In the genomic region with DNA sequence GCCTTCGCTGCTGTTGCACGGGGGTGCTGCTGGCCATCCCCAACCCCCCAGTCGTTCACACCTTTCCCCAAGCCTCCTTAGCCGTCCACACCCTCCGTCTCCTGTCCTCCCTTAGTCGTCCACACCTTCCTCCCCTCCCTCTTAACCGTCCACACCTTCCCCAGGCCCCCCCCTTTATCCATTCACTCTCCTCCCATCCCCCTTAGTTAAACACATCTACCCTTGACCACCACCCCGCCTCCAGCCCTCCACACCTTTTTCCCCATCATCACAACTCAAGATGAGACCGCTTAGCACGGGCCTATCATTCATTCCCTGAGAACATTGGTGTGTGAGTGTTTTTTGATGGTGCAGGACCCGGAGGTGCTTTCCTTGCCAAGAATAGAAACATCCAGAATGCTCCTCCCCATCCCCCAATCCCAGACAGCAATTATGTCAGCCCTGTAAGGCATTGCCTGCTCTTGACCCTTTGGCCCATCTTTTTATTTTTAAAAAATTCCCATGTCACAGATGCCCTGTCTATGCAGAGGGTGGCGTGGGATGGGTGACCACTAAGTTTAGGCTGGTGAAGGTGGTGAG, we compare ENCODE assay signal across 8 cellular contexts. TPM values are rescaled to one million over a fixed set of nuclear protein-coding genes. Genes with fewer than 3 reads are reported as not detected.
DNase-seq lines count a peak whose midpoint lies in the region; ATAC-seq and TF ChIP-seq lines count a peak whose summit lies in the region.

No MANE protein-coding gene starts in this region.

- H3K79me1 ChIP-seq in mesenchymal stem cell (replicated peaks; ENCODE audit: low read length, poor library complexity, severe bottlenecking), result peaks cover 6% of the 10 kb centered on the region

- peak overlapping the region; percentile 87 for H3K9ac ChIP-seq in mesenchymal stem cell (ENCODE audit: low read length)

- H3K4me3 ChIP-seq in CD8-positive, alpha-beta T cell (ENCODE audit: low read depth, low read length), result peak overlapping the region; percentile 64
- H3K4me3 ChIP-seq in LNCaP clone FGC (ENCODE audit: low read depth, low read length) (peak overlapping the region; percentile 77), mesenchymal stem cell (ENCODE audit: insufficient read depth in 1 of 2, low read depth in 1 of 2, low read length in 2 of 2) (peak overlapping the region; percentile 89 to 96), upper lobe of left lung (peak overlapping the region; percentile 34 to 93 (median 76))

- no peak for DNase-seq in CD8-positive, alpha-beta T cell
- DNase-seq in LNCaP clone FGC (ENCODE audit: low read depth) (no peak), cerebellar cortex (ENCODE audit: low spot score) (peak; percentile 30), mesenchymal stem cell (no peak), upper lobe of left lung (peak in 1 of 2 donors; percentile 25), A172 (ENCODE audit: low spot score) (no peak)

- CTCF ChIA-PET in CD8-positive, alpha-beta T cell (lab: Charles Lee), result interaction anchor here (1.0 to 1.8 kb wide), 2 partner anchors 56 to 59 kb away, joined by 4 to 8 read pairs; no protein-coding TSS in a partner anchor

- TF ChIP-seq POLR2A in upper lobe of left lung (IDR thresholded peaks at IDR 0.05), result no peak

- ATAC-seq in CD8-positive, alpha-beta T cell, result no peak
- no peak for ATAC-seq in upper lobe of left lung (ENCODE audit: low FRiP score in 2 of 2)
- ATAC-seq in HG03354 (IDR thresholded peaks at IDR 0.05; ENCODE audit: poor library complexity, severe bottlenecking, unreplicated experiment), result no peak
- ATAC-seq in HG03196 (IDR thresholded peaks at IDR 0.05; ENCODE audit: unreplicated experiment), result no peak

- no peaks in the 10 kb centered on the region for H3K27me3 Mint-ChIP-seq in CD8-positive, alpha-beta T cell (ENCODE audit: low read depth)

- H3K36me3 Mint-ChIP-seq in CD8-positive, alpha-beta T cell, result peaks cover 17% of the 10 kb centered on the region

- H4K8ac ChIP-seq in mesenchymal stem cell (ENCODE audit: low read length), result peak overlapping the region; percentile 50

- H3K23ac ChIP-seq in mesenchymal stem cell (ENCODE audit: low read length in 2 of 2), result peak overlapping the region; percentile 2 to 85

- no peaks in the 10 kb centered on the region for H3K27me3 ChIP-seq in CD8-positive, alpha-beta T cell (ENCODE audit: insufficient read depth, low read length)
- H3K27me3 ChIP-seq in mesenchymal stem cell (ENCODE audit: control insufficient read depth in 1 of 2, insufficient read depth in 1 of 2, low read length in 2 of 2), result no peaks in the 10 kb centered on the region
- no peaks in the 10 kb centered on the region for H3K27me3 ChIP-seq in upper lobe of left lung

- peak overlapping the region; percentile 80 for H3K27ac Mint-ChIP-seq in CD8-positive, alpha-beta T cell

- H3K4ac ChIP-seq in mesenchymal stem cell (ENCODE audit: low read depth in 1 of 2, low read length in 2 of 2), result peak overlapping the region in 1 of 2 experiments; percentile 64

- no peak overlapping the region for H2AFZ ChIP-seq in mesenchymal stem cell (ENCODE audit: low read depth, low read length)

- H2AK5ac ChIP-seq in mesenchymal stem cell (ENCODE audit: low read length, severe bottlenecking), result no peak overlapping the region

- intact Hi-C loops in CD8-positive, alpha-beta T cell (cut with DNase I, micrococcal nuclease), result loop anchor here (2.0 to 10.0 kb wide), 5 partner anchors 43 to 1540 kb away; partner anchors contain the start of genes ADCY7 (in 1 of the 2) and N4BP1 (in 1 of the 2)

- H3K4me1 Mint-ChIP-seq in CD8-positive, alpha-beta T cell (ENCODE audit: low read depth), result peaks cover 50% of the 10 kb centered on the region

- H2BK12ac ChIP-seq in mesenchymal stem cell (ENCODE audit: low read length in 2 of 2), result peak overlapping the region in 1 of 2 experiments; percentile 17

- no peak for TF ChIP-seq CTCF in CD8-positive, alpha-beta T cell (IDR thresholded peaks at IDR 0.05)
- TF ChIP-seq CTCF in LNCaP clone FGC (IDR thresholded peaks at IDR 0.05; ENCODE audit: control insufficient read depth, extremely low read depth, insufficient read depth), result no peak
- no peak for TF ChIP-seq CTCF in upper lobe of left lung (IDR thresholded peaks at IDR 0.05)

- peaks cover 54% of the 10 kb centered on the region for H3K4me1 ChIP-seq in CD8-positive, alpha-beta T cell (ENCODE audit: insufficient read depth, low read length)
- H3K4me1 ChIP-seq in mesenchymal stem cell (ENCODE audit: control insufficient read depth, insufficient read depth, low read depth, low read length) (peaks cover 10% of the 10 kb centered on the region), upper lobe of left lung (peaks cover 21 to 40% (median 28%) of the 10 kb centered on the region in 4 donors)

- H3K9me3 ChIP-seq in CD8-positive, alpha-beta T cell (ENCODE audit: low read length), result no peaks in the 10 kb centered on the region
- no peaks in the 10 kb centered on the region for H3K9me3 ChIP-seq in mesenchymal stem cell (ENCODE audit: control insufficient read depth, low read length)
- no peaks in the 10 kb centered on the region for H3K9me3 ChIP-seq in upper lobe of left lung

- TF ChIP-seq EP300 in upper lobe of left lung (IDR thresholded peaks at IDR 0.05), result no peak

- no peaks in the 10 kb centered on the region for H3K36me3 ChIP-seq in CD8-positive, alpha-beta T cell (ENCODE audit: insufficient read depth, low read length)
- H3K36me3 ChIP-seq in mesenchymal stem cell (ENCODE audit: control insufficient read depth in 1 of 2, insufficient read depth in 2 of 2, low read depth in 1 of 2, low read length in 2 of 2) (no peaks in the 10 kb centered on the region), upper lobe of left lung (no peaks in the 10 kb centered on the region)

- peak overlapping the region; percentile 93 for H3K4me3 Mint-ChIP-seq in CD8-positive, alpha-beta T cell

- H2BK15ac ChIP-seq in mesenchymal stem cell (ENCODE audit: low read depth, poor library complexity, severe bottlenecking), result no peak overlapping the region

- H3K9me3 Mint-ChIP-seq in CD8-positive, alpha-beta T cell, result no peaks in the 10 kb centered on the region

- H3K14ac ChIP-seq in mesenchymal stem cell (ENCODE audit: low read length in 2 of 2), result peak overlapping the region in 1 of 2 experiments; percentile 96

- H3K18ac ChIP-seq in mesenchymal stem cell (ENCODE audit: low read depth in 1 of 2, low read length in 2 of 2), result peak overlapping the region; percentile 84 to 86

- POLR2A ChIA-PET in CD8-positive, alpha-beta T cell (lab: Charles Lee), result interaction anchor here (0.7 to 1.0 kb wide), 2 partner anchors 9 to 28 kb away, joined by 3 to 4 read pairs; no protein-coding TSS in a partner anchor

- peak overlapping the region; percentile 46 for H4K91ac ChIP-seq in mesenchymal stem cell (ENCODE audit: low read length)

- peak overlapping the region; percentile 42 for H2BK120ac ChIP-seq in mesenchymal stem cell (ENCODE audit: low read depth, low read length)

- H3K4me2 ChIP-seq in mesenchymal stem cell (ENCODE audit: low read length, poor library complexity, severe bottlenecking), result peak overlapping the region; percentile 95

- H2BK5ac ChIP-seq in mesenchymal stem cell (ENCODE audit: low read depth, low read length, poor library complexity, severe bottlenecking), result no peak overlapping the region

- 10% methylated on average over 10 of the region's 12 CpGs for WGBS in mesenchymal stem cell
- WGBS in upper lobe of left lung, 2 donors, result 16 to 19% methylated on average over 12 of the region's 12 CpGs

- peak overlapping the region; percentile 23 for H3K27ac ChIP-seq in CD8-positive, alpha-beta T cell (ENCODE audit: low read depth, low read length)
- H3K27ac ChIP-seq in mesenchymal stem cell (ENCODE audit: low read length, poor library complexity, severe bottlenecking) (no peak overlapping the region), upper lobe of left lung (peak overlapping the region; percentile 67 to 96 (median 96))

RNA-seq across cellular contexts. Expression of gene TENT4B, which starts 1.4 kb away (rescaled TPM):
- 10 to 100 TPM; 60.2 to 62.1 TPM for total RNA-seq in CD8-positive, alpha-beta T cell
- polyA plus RNA-seq in mesenchymal stem cell (2013, experiment 1 of 2), result 5.6 TPM
- 5.8 TPM for polyA plus RNA-seq in mesenchymal stem cell (2013, experiment 2 of 2)
- 10 to 100 TPM in 3 of 6 donors, 1 to 10 TPM in 3; 7.2 to 19.2 (median 10.6) TPM for total RNA-seq in upper lobe of left lung
- total RNA-seq in A172 (2014; rRNA removed; shearing (Covaris generic)), result 7.4 and 11.2 TPM in 2 replicates
